In genomic region chr5:61790678-61791077, GRCh38 we compare ENCODE assay signal across 10 cellular contexts.
DNase-seq lines count a peak whose midpoint lies in the region; ATAC-seq and TF ChIP-seq lines count a peak whose summit lies in the region.
"Had no signal": no experiment of that assay in that cellular context is flagged by ENCODE, and none has a peak within 500 bp of the region (broad histone marks: within the 10 kb centered on the region; RNA-seq: fewer than 3 reads in every experiment).

No MANE protein-coding gene starts in this region.

- peak; percentile 4 to 10 for DNase-seq in activated T-cell treated with anti-CD3 and anti-CD28 coated beads, Interleukin-2, amount 50 U/mL, for 72 hours
- DNase-seq in activated T-cell treated with anti-CD3 and anti-CD28 coated beads, Interleukin-2, amount 50 U/mL, for 1 hour, result no peak
- no peak for DNase-seq in stimulated activated naive B cell treated with anti-CD40 and anti-IgM and Interleukin-4, amounts not matched to agents 10 μg/mL and 1 μg/mL and 100 μg/mL, for 72 hours
- DNase-seq in COLO829 (ENCODE audit: low spot score) (no peak), Karpas-422 (no peak), esophagus squamous epithelium (lab: John Stamatoyannopoulos, UW) (no peak)
- DNase-seq: activated effector memory CD4-positive, alpha-beta T cell treated with Interleukin-2 at 50 U/mL for 16 hours; retina had no signal

- H3K4me2 ChIP-seq in Karpas-422 (ENCODE audit: low read depth, low read length, poor library complexity, severe bottlenecking), result no peak overlapping the region

- peak; percentile 80 to 88 for ATAC-seq in activated T-cell treated with anti-CD3 and anti-CD28 coated beads, Interleukin-2, amount 50 U/mL, for 72 hours (replicated peaks in 1 of 2)
- peak; percentile 75 for ATAC-seq in GM21737 (IDR thresholded peaks at IDR 0.05; ENCODE audit: unreplicated experiment)
- ATAC-seq in HG03565 (IDR thresholded peaks at IDR 0.05; ENCODE audit: unreplicated experiment), result peak; percentile 93
- ATAC-seq in stimulated activated naive B cell treated with anti-CD40 and anti-IgM and Interleukin-4, amounts not matched to agents 10 μg/mL and 1 μg/mL and 100 μg/mL, for 72 hours (replicated peaks), result peak; percentile 48 to 62

- H3K4me3 ChIP-seq in Karpas-422 (ENCODE audit: low read length) (no peak overlapping the region), esophagus squamous epithelium (no peak overlapping the region)

- no peaks in the 10 kb centered on the region for H3K27me3 ChIP-seq in Karpas-422 (ENCODE audit: low read length)
- no peaks in the 10 kb centered on the region for H3K27me3 ChIP-seq in esophagus squamous epithelium

- H3K4me1 Mint-ChIP-seq in activated T-cell treated with anti-CD3 and anti-CD28 coated beads, Interleukin-2, amount 50 U/mL, for 72 hours (ENCODE audit: low read depth), result no peaks in the 10 kb centered on the region
- no peaks in the 10 kb centered on the region for H3K4me1 Mint-ChIP-seq in stimulated activated naive B cell treated with anti-CD40 and anti-IgM and Interleukin-4, amounts not matched to agents 10 μg/mL and 1 μg/mL and 100 μg/mL, for 72 hours

- no peak for TF ChIP-seq POLR2A in esophagus squamous epithelium (IDR thresholded peaks at IDR 0.05)

- H3K27ac ChIP-seq in Karpas-422 (ENCODE audit: low read length) (no peak overlapping the region), esophagus squamous epithelium (no peak overlapping the region)

- no peak overlapping the region for H3K9ac ChIP-seq in Karpas-422 (ENCODE audit: low read length)

- H3K79me2 ChIP-seq in Karpas-422 (ENCODE audit: low read length), result no peaks in the 10 kb centered on the region

- no peak overlapping the region for H3K27ac Mint-ChIP-seq in activated T-cell treated with anti-CD3 and anti-CD28 coated beads, Interleukin-2, amount 50 U/mL, for 72 hours
- no peak overlapping the region for H3K27ac Mint-ChIP-seq in stimulated activated naive B cell treated with anti-CD40 and anti-IgM and Interleukin-4, amounts not matched to agents 10 μg/mL and 1 μg/mL and 100 μg/mL, for 72 hours

- H3K4me1 ChIP-seq in Karpas-422 (ENCODE audit: low read length), result peaks cover under 1% of the 10 kb centered on the region; the same call in 1 of the 2 replicates
- H3K4me1 ChIP-seq in esophagus squamous epithelium, result no peaks in the 10 kb centered on the region

- intact Hi-C loops in esophagus squamous epithelium (cut with DNase I), result no loop called here

- no peak overlapping the region for H2AFZ ChIP-seq in Karpas-422 (ENCODE audit: low read length)

- no peak overlapping the region for H3K4me3 Mint-ChIP-seq in activated T-cell treated with anti-CD3 and anti-CD28 coated beads, Interleukin-2, amount 50 U/mL, for 72 hours
- H3K4me3 Mint-ChIP-seq in stimulated activated naive B cell treated with anti-CD40 and anti-IgM and Interleukin-4, amounts not matched to agents 10 μg/mL and 1 μg/mL and 100 μg/mL, for 72 hours, result no peak overlapping the region

- H3K9me2 ChIP-seq in Karpas-422 (replicated peaks; ENCODE audit: insufficient read depth, low read length), result no peaks in the 10 kb centered on the region

- WGBS in esophagus squamous epithelium, 2 donors, result 33 to 58% methylated on average over 2 of the region's 2 CpGs

- peaks cover 6% of the 10 kb centered on the region for H3K27me3 Mint-ChIP-seq in activated T-cell treated with anti-CD3 and anti-CD28 coated beads, Interleukin-2, amount 50 U/mL, for 72 hours (ENCODE audit: low read depth)
- peaks cover 6 to 17% of the 10 kb centered on the region in 2 donors for H3K27me3 Mint-ChIP-seq in stimulated activated naive B cell treated with anti-CD40 and anti-IgM and Interleukin-4, amounts not matched to agents 10 μg/mL and 1 μg/mL and 100 μg/mL, for 72 hours

- no peak for TF ChIP-seq CTCF in esophagus squamous epithelium (IDR thresholded peaks at IDR 0.05)

- H3K36me3 Mint-ChIP-seq in activated T-cell treated with anti-CD3 and anti-CD28 coated beads, Interleukin-2, amount 50 U/mL, for 72 hours (ENCODE audit: insufficient read depth in 2 of 2), result no peaks in the 10 kb centered on the region
- H3K36me3 Mint-ChIP-seq in stimulated activated naive B cell treated with anti-CD40 and anti-IgM and Interleukin-4, amounts not matched to agents 10 μg/mL and 1 μg/mL and 100 μg/mL, for 72 hours, result no peaks in the 10 kb centered on the region

- H3K36me3 ChIP-seq in Karpas-422 (ENCODE audit: insufficient read depth, low read length) (no peaks in the 10 kb centered on the region), esophagus squamous epithelium (no peaks in the 10 kb centered on the region)

- no peaks in the 10 kb centered on the region for H4K20me1 ChIP-seq in Karpas-422 (ENCODE audit: insufficient read depth, low read depth, low read length)

- no peaks in the 10 kb centered on the region for H3K9me3 Mint-ChIP-seq in activated T-cell treated with anti-CD3 and anti-CD28 coated beads, Interleukin-2, amount 50 U/mL, for 72 hours
- no peaks in the 10 kb centered on the region for H3K9me3 Mint-ChIP-seq in stimulated activated naive B cell treated with anti-CD40 and anti-IgM and Interleukin-4, amounts not matched to agents 10 μg/mL and 1 μg/mL and 100 μg/mL, for 72 hours

- H3K9me3 ChIP-seq in Karpas-422 (ENCODE audit: low read length) (no peaks in the 10 kb centered on the region), esophagus squamous epithelium (no peaks in the 10 kb centered on the region)

Comparison
In these comparisons a context has a peak if more than half of its experiments do, and no peak if none do; other contexts are left out.
1. DNase-seq: peak in activated T-cell treated with anti-CD3 and anti-CD28 coated beads, Interleukin-2, amount 50 U/mL, for 72 hours (2 of 2); none in activated T-cell treated with anti-CD3 and anti-CD28 coated beads, Interleukin-2, amount 50 U/mL, for 1 hour (single experiment), stimulated activated naive B cell treated with anti-CD40 and anti-IgM and Interleukin-4, amounts not matched to agents 10 μg/mL and 1 μg/mL and 100 μg/mL, for 72 hours (single experiment), COLO829 (single experiment), Karpas-422 (single experiment) and esophagus squamous epithelium (single experiment).
2. Peak in every context shown above with its lines, with median percentiles within 50 percentile points of each other: ATAC-seq.